Comparison of ENCODE assay signal across 2 cellular contexts in the genomic region with DNA sequence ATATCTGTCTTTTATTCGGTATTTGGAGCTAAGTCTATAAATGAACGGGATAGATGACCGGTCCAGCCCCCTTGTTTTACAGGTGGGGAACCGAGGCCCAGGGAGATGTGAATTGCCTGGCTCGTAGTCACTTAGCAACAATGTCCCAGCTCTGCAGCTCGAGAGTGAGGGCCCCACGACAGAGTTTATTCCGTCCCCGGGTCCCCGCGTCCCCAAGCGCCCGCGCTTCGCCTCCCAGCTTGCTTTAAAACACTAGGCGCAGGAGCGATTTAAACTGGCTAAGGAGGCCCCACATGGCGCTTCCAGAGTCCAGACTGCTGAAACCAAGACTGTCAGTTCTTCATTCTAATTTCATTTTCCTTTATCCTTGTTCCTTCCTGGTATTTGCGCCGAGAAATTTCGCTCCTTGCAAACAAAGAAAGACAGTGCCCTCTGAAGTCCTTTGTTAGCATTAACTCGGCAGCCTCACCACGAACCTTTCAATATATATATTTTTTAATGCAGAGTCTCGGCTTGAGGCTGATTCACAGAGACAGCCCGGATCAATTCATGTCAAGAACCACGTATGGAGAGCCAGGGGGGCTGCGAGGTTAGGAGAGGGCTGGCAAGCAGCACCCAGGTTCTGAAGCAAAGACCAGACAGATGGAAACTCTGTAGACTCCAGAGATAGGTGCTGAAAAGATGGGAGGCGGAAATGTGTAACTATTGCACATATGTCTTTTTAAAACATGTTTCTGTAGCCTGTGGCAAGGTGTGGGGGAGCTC.
TF ChIP-seq lines count a peak whose summit lies in the region.

No MANE protein-coding gene starts in this region.

TF ChIP-seq in GM12878, 131 proteins besides CTCF, POLR2A, EP300 and RAD21 (continues in another document):
- TF ChIP-seq PML (IDR thresholded peaks at IDR 0.05; ENCODE audit: low read length) (no peak), ZNF274 (IDR thresholded peaks at IDR 0.05; ENCODE audit: insufficient read depth, insufficient read length) (no peak), CBFB (IDR thresholded peaks at IDR 0.05; ENCODE audit: low read depth) (no peak), RB1 (IDR thresholded peaks at IDR 0.05; ENCODE audit: borderline replicate concordance) (peak; percentile 28; the same call in 1 of the 2 replicates), BHLHE40 (IDR thresholded peaks at IDR 0.05; ENCODE audit: borderline replicate concordance in 1 of 2, low read depth in 2 of 2, low read length in 1 of 2) (no peak), EED (IDR thresholded peaks at IDR 0.05; ENCODE audit: low read depth) (no peak), IKZF2 (IDR thresholded peaks at IDR 0.05) (peak; percentile 45 to 53; a peak in 3 of 4 replicates), SMC3 (IDR thresholded peaks at IDR 0.05; ENCODE audit: borderline replicate concordance, low read length) (peak; percentile 80; the same call in 1 of the 2 replicates), IKZF1 (conservative IDR thresholded peaks at IDR 0.05) (peak; percentile 54; the same call in 1 of the 2 replicates), GABPA (IDR thresholded peaks at IDR 0.05; ENCODE audit: low read depth) (no peak), EGR1 (IDR thresholded peaks at IDR 0.05; ENCODE audit: borderline replicate concordance in 1 of 2, low read depth in 2 of 2, low read length in 2 of 2) (no peak), BACH1 (IDR thresholded peaks at IDR 0.05; ENCODE audit: borderline replicate concordance) (no peak), CHD4 (IDR thresholded peaks at IDR 0.05) (no peak), ASH2L (IDR thresholded peaks at IDR 0.05; ENCODE audit: borderline replicate concordance, low read depth) (no peak), TBL1XR1 (IDR thresholded peaks at IDR 0.05; ENCODE audit: low read depth, low read length) (peak; percentile 42; the same call in 1 of the 2 replicates)
- TF ChIP-seq, protein P1, sequence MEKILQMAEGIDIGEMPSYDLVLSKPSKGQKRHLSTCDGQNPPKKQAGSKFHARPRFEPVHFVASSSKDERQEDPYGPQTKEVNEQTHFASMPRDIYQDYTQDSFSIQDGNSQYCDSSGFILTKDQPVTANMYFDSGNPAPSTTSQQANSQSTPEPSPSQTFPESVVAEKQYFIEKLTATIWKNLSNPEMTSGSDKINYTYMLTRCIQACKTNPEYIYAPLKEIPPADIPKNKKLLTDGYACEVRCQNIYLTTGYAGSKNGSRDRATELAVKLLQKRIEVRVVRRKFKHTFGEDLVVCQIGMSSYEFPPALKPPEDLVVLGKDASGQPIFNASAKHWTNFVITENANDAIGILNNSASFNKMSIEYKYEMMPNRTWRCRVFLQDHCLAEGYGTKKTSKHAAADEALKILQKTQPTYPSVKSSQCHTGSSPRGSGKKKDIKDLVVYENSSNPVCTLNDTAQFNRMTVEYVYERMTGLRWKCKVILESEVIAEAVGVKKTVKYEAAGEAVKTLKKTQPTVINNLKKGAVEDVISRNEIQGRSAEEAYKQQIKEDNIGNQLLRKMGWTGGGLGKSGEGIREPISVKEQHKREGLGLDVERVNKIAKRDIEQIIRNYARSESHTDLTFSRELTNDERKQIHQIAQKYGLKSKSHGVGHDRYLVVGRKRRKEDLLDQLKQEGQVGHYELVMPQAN (conservative IDR thresholded peaks at IDR 0.05) = no peak
- TF ChIP-seq, protein P2, sequence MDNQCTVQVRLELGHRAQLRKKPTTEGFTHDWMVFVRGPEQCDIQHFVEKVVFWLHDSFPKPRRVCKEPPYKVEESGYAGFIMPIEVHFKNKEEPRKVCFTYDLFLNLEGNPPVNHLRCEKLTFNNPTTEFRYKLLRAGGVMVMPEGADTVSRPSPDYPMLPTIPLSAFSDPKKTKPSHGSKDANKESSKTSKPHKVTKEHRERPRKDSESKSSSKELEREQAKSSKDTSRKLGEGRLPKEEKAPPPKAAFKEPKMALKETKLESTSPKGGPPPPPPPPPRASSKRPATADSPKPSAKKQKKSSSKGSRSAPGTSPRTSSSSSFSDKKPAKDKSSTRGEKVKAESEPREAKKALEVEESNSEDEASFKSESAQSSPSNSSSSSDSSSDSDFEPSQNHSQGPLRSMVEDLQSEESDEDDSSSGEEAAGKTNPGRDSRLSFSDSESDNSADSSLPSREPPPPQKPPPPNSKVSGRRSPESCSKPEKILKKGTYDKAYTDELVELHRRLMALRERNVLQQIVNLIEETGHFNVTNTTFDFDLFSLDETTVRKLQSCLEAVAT (IDR thresholded peaks at IDR 0.05) = no peak
- TF ChIP-seq, protein P3, sequence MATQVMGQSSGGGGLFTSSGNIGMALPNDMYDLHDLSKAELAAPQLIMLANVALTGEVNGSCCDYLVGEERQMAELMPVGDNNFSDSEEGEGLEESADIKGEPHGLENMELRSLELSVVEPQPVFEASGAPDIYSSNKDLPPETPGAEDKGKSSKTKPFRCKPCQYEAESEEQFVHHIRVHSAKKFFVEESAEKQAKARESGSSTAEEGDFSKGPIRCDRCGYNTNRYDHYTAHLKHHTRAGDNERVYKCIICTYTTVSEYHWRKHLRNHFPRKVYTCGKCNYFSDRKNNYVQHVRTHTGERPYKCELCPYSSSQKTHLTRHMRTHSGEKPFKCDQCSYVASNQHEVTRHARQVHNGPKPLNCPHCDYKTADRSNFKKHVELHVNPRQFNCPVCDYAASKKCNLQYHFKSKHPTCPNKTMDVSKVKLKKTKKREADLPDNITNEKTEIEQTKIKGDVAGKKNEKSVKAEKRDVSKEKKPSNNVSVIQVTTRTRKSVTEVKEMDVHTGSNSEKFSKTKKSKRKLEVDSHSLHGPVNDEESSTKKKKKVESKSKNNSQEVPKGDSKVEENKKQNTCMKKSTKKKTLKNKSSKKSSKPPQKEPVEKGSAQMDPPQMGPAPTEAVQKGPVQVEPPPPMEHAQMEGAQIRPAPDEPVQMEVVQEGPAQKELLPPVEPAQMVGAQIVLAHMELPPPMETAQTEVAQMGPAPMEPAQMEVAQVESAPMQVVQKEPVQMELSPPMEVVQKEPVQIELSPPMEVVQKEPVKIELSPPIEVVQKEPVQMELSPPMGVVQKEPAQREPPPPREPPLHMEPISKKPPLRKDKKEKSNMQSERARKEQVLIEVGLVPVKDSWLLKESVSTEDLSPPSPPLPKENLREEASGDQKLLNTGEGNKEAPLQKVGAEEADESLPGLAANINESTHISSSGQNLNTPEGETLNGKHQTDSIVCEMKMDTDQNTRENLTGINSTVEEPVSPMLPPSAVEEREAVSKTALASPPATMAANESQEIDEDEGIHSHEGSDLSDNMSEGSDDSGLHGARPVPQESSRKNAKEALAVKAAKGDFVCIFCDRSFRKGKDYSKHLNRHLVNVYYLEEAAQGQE (IDR thresholded peaks at IDR 0.05; ENCODE audit: low read depth, low read length) = no peak
- TF ChIP-seq, protein P4, sequence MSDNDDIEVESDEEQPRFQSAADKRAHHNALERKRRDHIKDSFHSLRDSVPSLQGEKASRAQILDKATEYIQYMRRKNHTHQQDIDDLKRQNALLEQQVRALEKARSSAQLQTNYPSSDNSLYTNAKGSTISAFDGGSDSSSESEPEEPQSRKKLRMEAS (IDR thresholded peaks at IDR 0.05; ENCODE audit: low read depth, low read length) = no peak

TF ChIP-seq in GM12891, 5 proteins besides CTCF, POLR2A, EP300 and RAD21:
- TF ChIP-seq TAF1 (IDR thresholded peaks at IDR 0.05; ENCODE audit: low read depth, low read length) = no peak
- no peak for TF ChIP-seq PAX5 (IDR thresholded peaks at IDR 0.05; ENCODE audit: insufficient read depth, low read length, severe bottlenecking)
- TF ChIP-seq POU2F2 (IDR thresholded peaks at IDR 0.05; ENCODE audit: low read depth, low read length) = no peak
- TF ChIP-seq SPI1 (IDR thresholded peaks at IDR 0.05; ENCODE audit: low read depth, low read length) = no peak
- TF ChIP-seq POLR2AphosphoS5 (IDR thresholded peaks at IDR 0.05; ENCODE audit: low read depth, low read length) = no peak
TF ChIP-seq in GM12891: peak in this region for 0.
